Comparison of ENCODE assay signal across 8 cellular contexts in genomic region chr10:103855852-103856496, GRCh38. TPM values are rescaled to one million over a fixed set of nuclear protein-coding genes. Genes with fewer than 3 reads are reported as not detected.
A peak's percentile ranks its signal among the peaks of the same experiment; 100 is the strongest.
DNase-seq lines count a peak whose midpoint lies in the region; ATAC-seq, FAIRE-seq and TF ChIP-seq lines count a peak whose summit lies in the region.
"Had no signal": no experiment of that assay in that cellular context is flagged by ENCODE, and none has a peak within 500 bp of the region (broad histone marks: within the 10 kb centered on the region; RNA-seq: fewer than 3 reads in every experiment).

No MANE protein-coding gene starts in this region.

- 1% methylated on average over 25 of the region's 31 CpGs for WGBS in HUES64
- WGBS in spleen, 5 donors, result 12 to 21% (median 15%) methylated on average over 24 to 31 of the region's 31 CpGs

- H3K27me3 Mint-ChIP-seq in astrocyte (ENCODE audit: low read depth, unreplicated experiment), result peaks cover 11% of the 10 kb centered on the region

- H3K79me2 ChIP-seq in astrocyte (ENCODE audit: insufficient read depth, low read length), result peaks cover 3% of the 10 kb centered on the region

- H4K20me1 ChIP-seq in astrocyte (ENCODE audit: insufficient read depth, low read length), result peaks cover 11% of the 10 kb centered on the region

- no peak for TF ChIP-seq POLR2A in spleen (IDR thresholded peaks at IDR 0.05)

- DNase-seq in astrocyte (ENCODE audit: low read depth) (no peak), left lung (no peak), spleen (no peak), SIG-M5 (lab: John Stamatoyannopoulos, UW) (no peak), RPMI8226 (no peak)
- DNase-seq: NCI-H1048 had no signal

- peaks cover 11% of the 10 kb centered on the region; the same call in 1 of the 2 replicates for H3K4me1 ChIP-seq in HUES64 (ENCODE audit: insufficient read depth, low read length)
- H3K4me1 ChIP-seq in astrocyte (ENCODE audit: insufficient read depth, low read length), result peaks cover 24% of the 10 kb centered on the region
- H3K4me1 ChIP-seq in left lung, result peaks cover 33 to 52% of the 10 kb centered on the region in 2 donors
- H3K4me1 ChIP-seq in spleen, result peaks cover 14 to 66% (median 47%) of the 10 kb centered on the region in 6 donors

- H2AFZ ChIP-seq in astrocyte (ENCODE audit: low read depth, low read length), result peak overlapping the region; percentile 62

- H3K9me3 Mint-ChIP-seq in astrocyte (ENCODE audit: unreplicated experiment), result no peaks in the 10 kb centered on the region

- H3K4me3 ChIP-seq in HUES64 (ENCODE audit: low read length) (peak overlapping the region; percentile 65), astrocyte (ENCODE audit: insufficient read depth, low read depth, low read length) (peak overlapping the region; percentile 45), left lung (peak overlapping the region; percentile 58 to 69), spleen (peak overlapping the region; percentile 41 to 77 (median 52))

- H3K27ac ChIP-seq in HUES64 (ENCODE audit: low read depth, low read length) (no peak overlapping the region), astrocyte (ENCODE audit: low read depth, low read length) (no peak overlapping the region), left lung (no peak overlapping the region), spleen (peak overlapping the region in 6 of 8 donors; percentile 58 to 80 (median 74))

- H3K27me3 ChIP-seq in HUES64 (ENCODE audit: insufficient read depth, low read length) (peaks cover 50% of the 10 kb centered on the region), astrocyte (ENCODE audit: insufficient read depth, low read length) (no peaks in the 10 kb centered on the region), left lung (peaks cover 0 to 34% of the 10 kb centered on the region in 2 donors), spleen (replicated peaks in 1 of 7) (peaks cover 0 to 34% (median 13%) of the 10 kb centered on the region in 7 donors)

- no peak for TF ChIP-seq CTCF in astrocyte (IDR thresholded peaks at IDR 0.05; ENCODE audit: insufficient read depth, low read depth, low read length)
- no peak for TF ChIP-seq CTCF in left lung (IDR thresholded peaks at IDR 0.05)
- no peak for TF ChIP-seq CTCF in spleen (IDR thresholded peaks at IDR 0.05 in 8 of 11, conservative IDR thresholded peaks at IDR 0.05 in 3 of 11)

- peak overlapping the region; percentile 79 for H3K4me3 Mint-ChIP-seq in astrocyte (ENCODE audit: unreplicated experiment)

- H3K9ac ChIP-seq in HUES64 (ENCODE audit: low read depth, low read length) (no peak overlapping the region), astrocyte (ENCODE audit: low read length) (peak overlapping the region; percentile 33)

- no peak for ATAC-seq in left lung
- ATAC-seq in HG02798 (IDR thresholded peaks at IDR 0.05; ENCODE audit: poor library complexity, unreplicated experiment), result no peak

- H3K27ac Mint-ChIP-seq in astrocyte (ENCODE audit: unreplicated experiment), result no peak overlapping the region

- peaks cover 10% of the 10 kb centered on the region for H3K4me1 Mint-ChIP-seq in astrocyte (ENCODE audit: low read depth, unreplicated experiment)

- H3K36me3 Mint-ChIP-seq in astrocyte (ENCODE audit: low read depth, unreplicated experiment), result no peaks in the 10 kb centered on the region

- intact Hi-C loops in left lung (cut with DNase I), result loop anchor here in 1 of 2 donors (2.0 kb wide), 1 partner anchor 143 kb away; no protein-coding TSS in a partner anchor
- intact Hi-C loops in spleen (cut with DNase I; ENCODE audit: low total_unique reads), result no loop called here

- H3K36me3 ChIP-seq in HUES64 (ENCODE audit: insufficient read depth, low read length) (no peaks in the 10 kb centered on the region), astrocyte (ENCODE audit: insufficient read depth, low read length) (no peaks in the 10 kb centered on the region), left lung (no peaks in the 10 kb centered on the region), spleen (no peaks in the 10 kb centered on the region)

- no peak for FAIRE-seq in astrocyte (lab: Jason Lieb, UNC)

- no peaks in the 10 kb centered on the region for H3K9me3 ChIP-seq in HUES64 (ENCODE audit: insufficient read depth, low read depth, low read length)
- no peaks in the 10 kb centered on the region for H3K9me3 ChIP-seq in astrocyte (ENCODE audit: insufficient read depth, low read depth, low read length)
- H3K9me3 ChIP-seq in left lung, result no peaks in the 10 kb centered on the region
- no peaks in the 10 kb centered on the region for H3K9me3 ChIP-seq in spleen

- peak overlapping the region; percentile 89 for H3K4me2 ChIP-seq in astrocyte (ENCODE audit: low read length)

RNA-seq across cellular contexts. Expression of gene SH3PXD2A, which starts 0.6 kb away (rescaled TPM):
- 5.3 TPM for polyA plus RNA-seq in HUES64 (2013, experiment 1 of 2)
- polyA plus RNA-seq in HUES64 (2013, experiment 2 of 2), result 7.9 TPM
- total RNA-seq in astrocyte, result 17.3 and 25.8 TPM in 2 replicates
- total RNA-seq in left lung, result 10 to 100 TPM; 44.8 to 90.7 TPM
- total RNA-seq in spleen, result 10 to 100 TPM; 27.9 to 50.0 (median 38.8) TPM
- polyA plus RNA-seq in spleen, result 1 to 10 TPM; 2.6 to 8.1 (median 4.4) TPM

Comparison
In these comparisons a context has a peak if more than half of its experiments do, and no peak if none do; other contexts are left out.
1. H3K27ac ChIP-seq: peak in spleen (6 of 8); none in HUES64 (single experiment), astrocyte (single experiment) and left lung (0 of 2).
2. Peak in every context shown above with its lines, with median percentiles within 50 percentile points of each other: H3K4me3 ChIP-seq.